Comparison of ENCODE assay signal across 17 cellular contexts in the genomic region with DNA sequence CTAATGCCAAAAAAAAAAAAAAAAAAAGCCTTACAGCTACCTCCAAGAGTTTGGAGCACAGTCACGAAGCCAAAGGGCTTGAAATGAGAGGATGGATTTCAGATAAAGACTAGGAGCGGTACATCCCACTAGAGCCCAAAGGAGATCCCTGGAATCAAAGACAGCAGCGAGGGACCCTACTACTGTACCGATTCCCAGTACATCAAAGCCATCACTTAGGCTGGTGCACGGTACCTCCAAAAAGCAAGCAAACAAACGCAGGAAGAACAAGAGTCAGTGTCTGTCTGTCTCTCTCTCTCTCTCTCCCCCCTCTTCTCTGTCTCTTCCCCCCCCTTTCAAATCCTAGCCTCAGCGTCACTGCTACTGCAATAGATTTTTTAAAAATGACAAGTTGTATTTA. TPM values are rescaled to one million over a fixed set of nuclear protein-coding genes. Genes with fewer than 3 reads are reported as not detected.
DNase-seq lines count a peak whose midpoint lies in the region; ATAC-seq and TF ChIP-seq lines count a peak whose summit lies in the region.
"Had no signal": no experiment of that assay in that cellular context is flagged by ENCODE, and none has a peak within 500 bp of the region (broad histone marks: within the 10 kb centered on the region; RNA-seq: fewer than 3 reads in every experiment).

No MANE protein-coding gene starts in this region.

- intact Hi-C loops in PC-3 (cut with micrococcal nuclease): no loop called here
- intact Hi-C loops in psoas muscle (cut with DNase I): no loop called here

- 32 to 62% (median 40%) methylated on average over 7 of the region's 7 CpGs for WGBS in psoas muscle, 3 donors

- H3K9ac ChIP-seq in PC-3 (ENCODE audit: low read length) (peak overlapping the region; percentile 84), fibroblast of lung (ENCODE audit: insufficient read depth, low read length) (peak overlapping the region; percentile 51)

- no TSS peak for BruUV-seq in PC-3 (replicated peaks; lab: Mats Ljungman, UMichigan)

- H3K9me3 Mint-ChIP-seq in activated T-cell treated with anti-CD3 and anti-CD28 coated beads, Interleukin-2, amount 50 U/mL, for 4 hours: no peaks in the 10 kb centered on the region
- H3K9me3 Mint-ChIP-seq: activated CD4-positive, alpha-beta memory T cell treated with anti-CD3 and anti-CD28 coated beads, Interleukin-2, amount 10 ng/mL, durations not matched to agents 7 days and 5 days; H9; naive thymus-derived CD8-positive, alpha-beta T cell had no signal

- ATAC-seq in PC-3 (no peak), psoas muscle (no peak), GM21515 (IDR thresholded peaks at IDR 0.05; ENCODE audit: unreplicated experiment) (no peak)
- ATAC-seq in activated T-cell treated with anti-CD3 and anti-CD28 coated beads, Interleukin-2, amount 50 U/mL, for 4 hours: no peak
- ATAC-seq: naive thymus-derived CD8-positive, alpha-beta T cell had no signal

- H3K9me3 ChIP-seq in PC-3 (ENCODE audit: low read length) (no peaks in the 10 kb centered on the region), fibroblast of lung (ENCODE audit: control insufficient read depth, insufficient read depth, low read depth, low read length) (no peaks in the 10 kb centered on the region), psoas muscle (no peaks in the 10 kb centered on the region)

- H3K27me3 ChIP-seq in PC-3 (ENCODE audit: low read length): no peaks in the 10 kb centered on the region
- no peaks in the 10 kb centered on the region for H3K27me3 ChIP-seq in fibroblast of lung (ENCODE audit: control insufficient read depth, insufficient read depth, low read length)
- peaks cover 0 to 2% (median 0%) of the 10 kb centered on the region in 3 donors for H3K27me3 ChIP-seq in psoas muscle (ENCODE audit: insufficient read depth in 3 of 3, low read length in 2 of 3)

- H4K20me1 ChIP-seq in PC-3 (ENCODE audit: low read length) (no peaks in the 10 kb centered on the region), fibroblast of lung (ENCODE audit: control insufficient read depth, extremely low read depth, insufficient read depth, low read length) (no peaks in the 10 kb centered on the region)

- H3F3A ChIP-seq in PC-3 (ENCODE audit: low read length, unreplicated experiment): no peaks in the 10 kb centered on the region

- TF ChIP-seq CTCF in AG10803 (conservative IDR thresholded peaks at IDR 0.05; ENCODE audit: low read length) (no peak), PC-3 (conservative IDR thresholded peaks at IDR 0.05; ENCODE audit: low read depth, low read length) (no peak), fibroblast of lung (conservative IDR thresholded peaks at IDR 0.05 in 1 of 2, IDR thresholded peaks at IDR 0.05 in 1 of 2; ENCODE audit: low read depth in 1 of 2, low read length in 2 of 2) (no peak), psoas muscle (IDR thresholded peaks at IDR 0.05) (no peak)

- CTCF ChIA-PET in PC-3 (lab: Charles Lee): no interaction called here

- H3K4me3 Mint-ChIP-seq in activated T-cell treated with anti-CD3 and anti-CD28 coated beads, Interleukin-2, amount 50 U/mL, for 4 hours: no peak overlapping the region

- POLR2A ChIA-PET in PC-3 (lab: Charles Lee; ENCODE audit: unreplicated experiment): no interaction called here

- H3K4me1 Mint-ChIP-seq in activated T-cell treated with anti-CD3 and anti-CD28 coated beads, Interleukin-2, amount 50 U/mL, for 4 hours (ENCODE audit: low read depth): peaks cover 18% of the 10 kb centered on the region

- H3K36me3 ChIP-seq in PC-3 (ENCODE audit: low read depth, low read length): no peaks in the 10 kb centered on the region
- H3K36me3 ChIP-seq in fibroblast of lung (ENCODE audit: control insufficient read depth, insufficient read depth, low read length): no peaks in the 10 kb centered on the region
- no peaks in the 10 kb centered on the region for H3K36me3 ChIP-seq in psoas muscle (ENCODE audit: insufficient read depth in 1 of 2, low read depth in 1 of 2)

- DNase-seq in AG10803 (ENCODE audit: low read depth): no peak
- DNase-seq in PC-3: no peak
- peak in 1 of 2 donors; percentile 63 for DNase-seq in fibroblast of lung (ENCODE audit: low read depth in 2 of 2)
- DNase-seq in psoas muscle: no peak
- DNase-seq in NCI-H524 treated with DMSO at 0.1 percent for 48 hours (lab: John Stamatoyannopoulos, UW): no peak
- DNase-seq in activated T-cell treated with anti-CD3 and anti-CD28 coated beads, Interleukin-2, amount 50 U/mL, for 4 hours: no peak
- no peak for DNase-seq in NCI-H128 (lab: John Stamatoyannopoulos, UW; ENCODE audit: unreplicated experiment)
- DNase-seq: activated CD4-positive, alpha-beta memory T cell treated with anti-CD3 and anti-CD28 coated beads, Interleukin-2, amount 10 ng/mL, durations not matched to agents 7 days and 5 days; CD4-positive, CD25-positive, alpha-beta regulatory T cell; effector memory CD4-positive, alpha-beta T cell; H9; MM.1S; naive thymus-derived CD8-positive, alpha-beta T cell; NCI-H748 treated with DMSO at 0.1 percent for 48 hours; stimulated activated CD4-positive, alpha-beta T cell treated with anti-CD3 and anti-CD28 coated beads, Interleukin-4, amount 100 ng/mL, for 1 hour had no signal

- H3K27ac ChIP-seq in PC-3 (ENCODE audit: low read length): 0 out of 2 replicates have a peak overlapping the region, but pooled peaks have one; percentile 30
- peak overlapping the region; percentile 84 for H3K27ac ChIP-seq in fibroblast of lung (ENCODE audit: insufficient read depth, low read length)
- peak overlapping the region; percentile 66 for H3K27ac ChIP-seq in psoas muscle

- H3K4me1 ChIP-seq in PC-3 (ENCODE audit: insufficient read depth, low read length) (peaks cover 39% of the 10 kb centered on the region), fibroblast of lung (ENCODE audit: control insufficient read depth, extremely low read depth, insufficient read depth, low read length) (peaks cover 19% of the 10 kb centered on the region), psoas muscle (peaks cover 25% of the 10 kb centered on the region)

- H3K4me3 ChIP-seq in AG10803 (ENCODE audit: low read length): peak overlapping the region; percentile 12
- H3K4me3 ChIP-seq in PC-3 (ENCODE audit: low read length): peak overlapping the region; percentile 93
- H3K4me3 ChIP-seq in fibroblast of lung (replicated peaks in 1 of 4; ENCODE audit: control extremely low read depth in 1 of 4, insufficient read depth in 1 of 4, low read depth in 3 of 4, low read length in 4 of 4): peak overlapping the region; percentile 44 to 79 (median 60)
- H3K4me3 ChIP-seq in psoas muscle: peak overlapping the region; percentile 88

- peaks cover 74% of the 10 kb centered on the region for H3K27me3 Mint-ChIP-seq in activated T-cell treated with anti-CD3 and anti-CD28 coated beads, Interleukin-2, amount 50 U/mL, for 4 hours (ENCODE audit: low read depth)

- H2AFZ ChIP-seq in PC-3 (ENCODE audit: low read length) (peak overlapping the region; percentile 65), fibroblast of lung (ENCODE audit: low read length) (peak overlapping the region; percentile 63)

- no peaks in the 10 kb centered on the region for H3K9me2 ChIP-seq in PC-3 (replicated peaks; ENCODE audit: low read length)

- H3K79me2 ChIP-seq in PC-3 (ENCODE audit: low read length): peaks cover 43% of the 10 kb centered on the region
- H3K79me2 ChIP-seq in fibroblast of lung (ENCODE audit: control insufficient read depth, insufficient read depth, low read length): peaks cover 64% of the 10 kb centered on the region

- no peaks in the 10 kb centered on the region for H3K36me3 Mint-ChIP-seq in activated T-cell treated with anti-CD3 and anti-CD28 coated beads, Interleukin-2, amount 50 U/mL, for 4 hours (ENCODE audit: insufficient read depth)
- H3K36me3 Mint-ChIP-seq: activated naive CD8-positive, alpha-beta T cell; CD4-positive, CD25-positive, alpha-beta regulatory T cell had no signal

- H3K4me2 ChIP-seq in PC-3 (ENCODE audit: low read length) (peak overlapping the region; percentile 88), fibroblast of lung (ENCODE audit: extremely low read depth, insufficient read depth, low read length) (peak overlapping the region; percentile 95)

RNA-seq across cellular contexts. Expression of a gene that starts 12.3 kb away (rescaled TPM):
- total RNA-seq in PC-3 (2014; rRNA removed): 3.5 and 4.5 TPM in 2 replicates
- total RNA-seq in fibroblast of lung: 5.4 and 7.3 TPM in 2 replicates
- polyA plus RNA-seq in fibroblast of lung: 4.4 and 4.7 TPM in 2 replicates
- 4.3 and 8.5 TPM in 2 replicates for polyA plus RNA-seq in fibroblast of lung (2012)
- 21.6 and 25.3 TPM in 2 replicates for polyA minus RNA-seq in fibroblast of lung (ENCODE audit: low replicate concordance)
- total RNA-seq in psoas muscle: 10 to 100 TPM; 10.6 to 36.9 (median 26.2) TPM
- 10 to 100 TPM in 1 of 3 donors, 1 to 10 TPM in 2; 3.3 to 11.5 (median 5.2) TPM for polyA plus RNA-seq in psoas muscle
- total RNA-seq in activated T-cell treated with anti-CD3 and anti-CD28 coated beads, Interleukin-2, amount 50 U/mL, for 4 hours: 1 to 10 TPM in 1 of 3 donors, under 1 TPM in 2; 0.29 to 2.5 (median 0.86) TPM

Comparison
In these comparisons a context has a peak if more than half of its experiments do, and no peak if none do; other contexts are left out.
1. H3K4me3 ChIP-seq: peak in every context shown above with its lines; median percentile 93 in PC-3; 88 in psoas muscle; 60 in fibroblast of lung; 12 in AG10803.
2. H3K27ac ChIP-seq: peak in every context shown above with its lines; median percentile 84 in fibroblast of lung; 66 in psoas muscle; 30 in PC-3.